10 cellular contexts compared by ENCODE assay signal in the genomic region with DNA sequence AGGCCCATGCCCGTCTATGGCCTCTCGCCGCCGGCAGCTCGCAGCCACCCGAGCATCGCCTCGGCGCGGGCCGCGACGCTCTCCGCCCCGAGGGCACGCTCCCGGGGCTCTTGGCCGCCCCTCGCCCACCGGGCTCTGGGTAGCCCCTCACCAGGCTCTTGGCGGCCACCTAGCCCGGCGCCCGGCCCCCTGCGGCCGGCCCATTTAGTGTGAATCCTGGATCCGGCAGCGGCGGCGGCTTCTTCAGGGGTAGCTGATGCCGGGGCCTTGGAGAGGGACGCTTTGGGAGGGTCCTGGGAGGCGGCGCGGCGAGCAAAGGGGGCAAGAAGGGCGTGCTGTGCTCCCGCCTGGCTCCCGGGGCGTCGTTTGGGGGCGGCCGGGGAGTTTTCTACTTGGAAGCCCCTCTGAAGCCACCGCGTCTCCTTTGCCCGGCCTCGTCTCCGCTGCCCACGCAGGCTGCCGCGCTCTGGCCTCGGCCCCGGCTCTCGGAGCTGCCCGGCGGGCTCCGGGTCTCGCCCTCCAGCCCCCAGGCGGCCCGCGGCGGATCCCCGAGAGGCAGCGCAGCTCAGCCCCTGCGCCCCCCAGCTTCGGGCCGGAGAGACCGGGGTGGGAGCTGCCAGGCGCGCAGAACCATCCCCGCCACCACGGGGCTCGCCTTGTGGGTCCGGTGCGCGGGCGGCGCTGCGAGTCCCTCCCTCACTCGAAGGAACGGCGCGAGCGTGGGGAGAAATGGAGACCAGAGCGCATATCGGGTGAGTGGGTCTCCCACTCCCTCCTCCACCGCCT. TPM values are rescaled to one million over a fixed set of nuclear protein-coding genes. Genes with fewer than 3 reads are reported as not detected.
DNase-seq lines count a peak whose midpoint lies in the region; ATAC-seq, FAIRE-seq and TF ChIP-seq lines count a peak whose summit lies in the region.
"Had no signal": no experiment of that assay in that cellular context is flagged by ENCODE, and none has a peak within 500 bp of the region (broad histone marks: within the 10 kb centered on the region; RNA-seq: fewer than 3 reads in every experiment).

No MANE protein-coding gene starts in this region.

- no peak for TF ChIP-seq EP300 in sigmoid colon (IDR thresholded peaks at IDR 0.05)

- H3K4me1 ChIP-seq in HUES48 (ENCODE audit: control insufficient read depth, insufficient read depth, low read length): peaks cover 44% of the 10 kb centered on the region
- H3K4me1 ChIP-seq in hepatocyte (ENCODE audit: insufficient read depth): peaks cover 13% of the 10 kb centered on the region
- peaks cover 0 to 21% (median 15%) of the 10 kb centered on the region in 4 donors for H3K4me1 ChIP-seq in sigmoid colon

- TF ChIP-seq POLR2A in GM12891 (IDR thresholded peaks at IDR 0.05; ENCODE audit: low read depth, low read length): no peak
- no peak for TF ChIP-seq POLR2A in sigmoid colon (IDR thresholded peaks at IDR 0.05)

- peak overlapping the region; percentile 64 for H3K4me3 ChIP-seq in HUES48 (ENCODE audit: low read depth, low read length)
- peak overlapping the region; percentile 81 for H3K4me3 ChIP-seq in hepatocyte
- H3K4me3 ChIP-seq in sigmoid colon: peak overlapping the region; percentile 27 to 53 (median 44)

- peaks cover 34% of the 10 kb centered on the region for H3K79me2 ChIP-seq in hepatocyte

- H3K27ac ChIP-seq in HUES48 (ENCODE audit: low read depth, low read length) (no peak overlapping the region), hepatocyte (no peak overlapping the region), sigmoid colon (peak overlapping the region in 3 of 4 donors; percentile 41 to 60 (median 56))

- no peaks in the 10 kb centered on the region for H4K20me1 ChIP-seq in hepatocyte (ENCODE audit: insufficient read depth, poor library complexity, severe bottlenecking)

- intact Hi-C loops in sigmoid colon (cut with DNase I): loop anchor here (5.0 kb wide), 1 partner anchor 292 kb away; no protein-coding TSS in a partner anchor

- TF ChIP-seq CTCF in hepatocyte (IDR thresholded peaks at IDR 0.05; ENCODE audit: poor library complexity): no peak
- TF ChIP-seq CTCF in sigmoid colon (IDR thresholded peaks at IDR 0.05): no peak

- peaks cover 76% of the 10 kb centered on the region for H3K27me3 ChIP-seq in HUES48 (ENCODE audit: control insufficient read depth, insufficient read depth, low read length)
- peaks cover 53% of the 10 kb centered on the region for H3K27me3 ChIP-seq in hepatocyte
- peaks cover 8 to 41% (median 28%) of the 10 kb centered on the region in 3 donors for H3K27me3 ChIP-seq in sigmoid colon

- WGBS in hepatocyte (ENCODE audit: low lambda C conversion rate, missing lambda C conversion rate): 2% methylated on average over 57 of the region's 87 CpGs
- 3 to 25% methylated on average over 87 of the region's 87 CpGs for WGBS in sigmoid colon, 2 donors

- no peak for FAIRE-seq in GM12891 (lab: Jason Lieb, UNC)

- no peaks in the 10 kb centered on the region for H3K9me2 ChIP-seq in hepatocyte (replicated peaks; ENCODE audit: insufficient read depth)

- H3K9me3 ChIP-seq in HUES48 (ENCODE audit: control insufficient read depth, insufficient read depth, low read length) (no peaks in the 10 kb centered on the region), hepatocyte (ENCODE audit: low read depth) (no peaks in the 10 kb centered on the region), sigmoid colon (no peaks in the 10 kb centered on the region)

- peak; percentile 47 for DNase-seq in GM12891 (ENCODE audit: insufficient read length, low spot score)
- DNase-seq in hepatocyte (ENCODE audit: low spot score): peak; percentile 37
- DNase-seq in sigmoid colon: no peak
- DNase-seq in dermis blood vessel endothelial cell: no peak
- no peak for DNase-seq in SHP77 treated with DMSO at 0.1 percent for 48 hours (lab: John Stamatoyannopoulos, UW)
- DNase-seq in NCI-H128 (lab: John Stamatoyannopoulos, UW; ENCODE audit: unreplicated experiment): no peak
- DNase-seq: effector CD8-positive, alpha-beta T cell had no signal

- ATAC-seq in HG03521 (IDR thresholded peaks at IDR 0.05; ENCODE audit: unreplicated experiment): no peak

- no peak overlapping the region for H3K9ac ChIP-seq in HUES48 (ENCODE audit: low read depth, low read length)

- H3K4me2 ChIP-seq in hepatocyte: peak overlapping the region; percentile 97

- no peaks in the 10 kb centered on the region for H3K36me3 ChIP-seq in HUES48 (ENCODE audit: control insufficient read depth, insufficient read depth, low read length)
- no peaks in the 10 kb centered on the region for H3K36me3 ChIP-seq in hepatocyte (replicated peaks; ENCODE audit: insufficient read depth, low read depth)
- no peaks in the 10 kb centered on the region for H3K36me3 ChIP-seq in sigmoid colon

- peak overlapping the region; percentile 50 for H2AFZ ChIP-seq in hepatocyte

TF ChIP-seq in GM12891, 5 proteins besides CTCF, POLR2A, EP300 and RAD21:
- peak; percentile 1; the same call in 1 of the 2 replicates for TF ChIP-seq POLR2AphosphoS5 (IDR thresholded peaks at IDR 0.05; ENCODE audit: low read depth, low read length)
- TF ChIP-seq SPI1 (IDR thresholded peaks at IDR 0.05; ENCODE audit: low read depth, low read length): no peak
TF ChIP-seq in GM12891: peak in this region for 1.

RNA-seq across cellular contexts. Expression of gene PIEZO2, which starts 0.5 kb away (rescaled TPM):
- 35.8 TPM for polyA plus RNA-seq in GM12891 (2012; ENCODE audit: low read depth, missing spikeins)
- total RNA-seq in hepatocyte (70.8 and 77.5 TPM in 2 replicates), sigmoid colon (10 to 100 TPM; 24.3 to 35.2 (median 26.9) TPM), dermis blood vessel endothelial cell (141 and 342 TPM in 2 replicates)
- polyA plus RNA-seq in hepatocyte (24.5 and 26.5 TPM in 2 replicates), sigmoid colon (1 to 10 TPM in 2 of 3 donors, not detected in 1; 1.4 to 1.8 TPM)
- total RNA-seq: T-helper 2 cell treated with Interferon-gamma antibody and Interleukin-4, amounts not matched to agents 100 ng/mL and 5 ng/mL, for 36 hours had no signal

Comparison
In these comparisons a context has a peak if more than half of its experiments do, and no peak if none do; other contexts are left out.
1. DNase-seq: peak in GM12891 (single experiment) and hepatocyte (single experiment); none in sigmoid colon (single experiment), dermis blood vessel endothelial cell (single experiment), SHP77 treated with DMSO at 0.1 percent for 48 hours (single experiment) and NCI-H128 (single experiment).
2. H3K27ac ChIP-seq: peak in sigmoid colon (3 of 4); none in HUES48 (single experiment) and hepatocyte (single experiment).
3. Peak in every context shown above with its lines, with median percentiles within 50 percentile points of each other: H3K4me3 ChIP-seq.